ENCODE assay signal across 1 cellular context in the genomic region with DNA sequence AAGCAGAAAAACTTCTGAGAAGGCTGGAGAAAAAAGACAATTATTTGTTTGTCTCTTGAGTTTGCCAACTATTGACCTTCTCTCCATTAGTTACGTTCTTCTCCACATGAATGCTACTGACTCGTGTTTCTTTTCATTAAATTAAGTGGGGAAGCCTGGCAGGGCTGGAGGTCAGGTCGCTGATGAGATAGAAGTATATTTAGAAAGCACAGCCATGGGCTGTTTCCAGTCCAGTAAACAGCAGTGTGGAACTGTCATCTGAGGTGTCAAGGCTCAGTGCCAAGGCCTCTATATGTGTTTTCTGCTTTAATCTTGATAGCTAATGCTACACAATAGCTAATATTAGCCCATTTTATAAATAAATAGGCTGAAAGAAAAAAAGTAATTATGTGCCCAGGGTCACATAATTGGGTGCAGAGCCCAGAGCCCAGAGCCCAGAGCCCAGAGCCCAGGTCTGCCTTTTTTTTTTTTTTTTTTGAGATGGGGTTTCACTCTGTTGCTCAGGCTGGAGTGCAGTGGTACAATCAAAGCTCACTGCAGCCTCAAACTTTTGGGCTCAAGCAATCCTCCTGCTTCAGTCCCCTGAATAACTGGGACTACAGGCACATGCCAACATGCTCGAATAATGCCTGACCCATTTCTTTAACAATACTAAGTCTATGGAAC.
TF ChIP-seq lines count a peak whose summit lies in the region.

No MANE protein-coding gene starts in this region.

TF ChIP-seq in HepG2, 621 proteins besides CTCF, POLR2A, EP300 and RAD21:
- TF ChIP-seq, protein P1, sequence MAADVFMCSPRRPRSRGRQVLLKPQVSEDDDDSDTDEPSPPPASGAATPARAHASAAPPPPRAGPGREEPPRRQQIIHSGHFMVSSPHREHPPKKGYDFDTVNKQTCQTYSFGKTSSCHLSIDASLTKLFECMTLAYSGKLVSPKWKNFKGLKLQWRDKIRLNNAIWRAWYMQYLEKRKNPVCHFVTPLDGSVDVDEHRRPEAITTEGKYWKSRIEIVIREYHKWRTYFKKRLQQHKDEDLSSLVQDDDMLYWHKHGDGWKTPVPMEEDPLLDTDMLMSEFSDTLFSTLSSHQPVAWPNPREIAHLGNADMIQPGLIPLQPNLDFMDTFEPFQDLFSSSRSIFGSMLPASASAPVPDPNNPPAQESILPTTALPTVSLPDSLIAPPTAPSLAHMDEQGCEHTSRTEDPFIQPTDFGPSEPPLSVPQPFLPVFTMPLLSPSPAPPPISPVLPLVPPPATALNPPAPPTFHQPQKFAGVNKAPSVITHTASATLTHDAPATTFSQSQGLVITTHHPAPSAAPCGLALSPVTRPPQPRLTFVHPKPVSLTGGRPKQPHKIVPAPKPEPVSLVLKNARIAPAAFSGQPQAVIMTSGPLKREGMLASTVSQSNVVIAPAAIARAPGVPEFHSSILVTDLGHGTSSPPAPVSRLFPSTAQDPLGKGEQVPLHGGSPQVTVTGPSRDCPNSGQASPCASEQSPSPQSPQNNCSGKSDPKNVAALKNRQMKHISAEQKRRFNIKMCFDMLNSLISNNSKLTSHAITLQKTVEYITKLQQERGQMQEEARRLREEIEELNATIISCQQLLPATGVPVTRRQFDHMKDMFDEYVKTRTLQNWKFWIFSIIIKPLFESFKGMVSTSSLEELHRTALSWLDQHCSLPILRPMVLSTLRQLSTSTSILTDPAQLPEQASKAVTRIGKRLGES (CRISPR knock-in tag; IDR thresholded peaks at IDR 0.05; ENCODE audit: borderline replicate concordance), result no peak
- TF ChIP-seq ZNF83 (CRISPR knock-in tag; IDR thresholded peaks at IDR 0.05; ENCODE audit: borderline replicate concordance) (no peak), ZNF33A (CRISPR knock-in tag; IDR thresholded peaks at IDR 0.05; ENCODE audit: borderline replicate concordance) (no peak), HES4 (CRISPR knock-in tag; IDR thresholded peaks at IDR 0.05; ENCODE audit: borderline replicate concordance) (no peak), FOXK1 (CRISPR knock-in tag; IDR thresholded peaks at IDR 0.05; ENCODE audit: borderline replicate concordance, low read depth) (no peak), FOXO1 (CRISPR knock-in tag; IDR thresholded peaks at IDR 0.05) (no peak)
- TF ChIP-seq, protein P2, sequence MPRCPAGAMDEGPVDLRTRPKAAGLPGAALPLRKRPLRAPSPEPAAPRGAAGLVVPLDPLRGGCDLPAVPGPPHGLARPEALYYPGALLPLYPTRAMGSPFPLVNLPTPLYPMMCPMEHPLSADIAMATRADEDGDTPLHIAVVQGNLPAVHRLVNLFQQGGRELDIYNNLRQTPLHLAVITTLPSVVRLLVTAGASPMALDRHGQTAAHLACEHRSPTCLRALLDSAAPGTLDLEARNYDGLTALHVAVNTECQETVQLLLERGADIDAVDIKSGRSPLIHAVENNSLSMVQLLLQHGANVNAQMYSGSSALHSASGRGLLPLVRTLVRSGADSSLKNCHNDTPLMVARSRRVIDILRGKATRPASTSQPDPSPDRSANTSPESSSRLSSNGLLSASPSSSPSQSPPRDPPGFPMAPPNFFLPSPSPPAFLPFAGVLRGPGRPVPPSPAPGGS (CRISPR knock-in tag; IDR thresholded peaks at IDR 0.05), result no peak
- TF ChIP-seq, protein P3, sequence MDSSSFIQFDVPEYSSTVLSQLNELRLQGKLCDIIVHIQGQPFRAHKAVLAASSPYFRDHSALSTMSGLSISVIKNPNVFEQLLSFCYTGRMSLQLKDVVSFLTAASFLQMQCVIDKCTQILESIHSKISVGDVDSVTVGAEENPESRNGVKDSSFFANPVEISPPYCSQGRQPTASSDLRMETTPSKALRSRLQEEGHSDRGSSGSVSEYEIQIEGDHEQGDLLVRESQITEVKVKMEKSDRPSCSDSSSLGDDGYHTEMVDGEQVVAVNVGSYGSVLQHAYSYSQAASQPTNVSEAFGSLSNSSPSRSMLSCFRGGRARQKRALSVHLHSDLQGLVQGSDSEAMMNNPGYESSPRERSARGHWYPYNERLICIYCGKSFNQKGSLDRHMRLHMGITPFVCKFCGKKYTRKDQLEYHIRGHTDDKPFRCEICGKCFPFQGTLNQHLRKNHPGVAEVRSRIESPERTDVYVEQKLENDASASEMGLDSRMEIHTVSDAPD (CRISPR knock-in tag; IDR thresholded peaks at IDR 0.05), result no peak
- TF ChIP-seq, protein P4, sequence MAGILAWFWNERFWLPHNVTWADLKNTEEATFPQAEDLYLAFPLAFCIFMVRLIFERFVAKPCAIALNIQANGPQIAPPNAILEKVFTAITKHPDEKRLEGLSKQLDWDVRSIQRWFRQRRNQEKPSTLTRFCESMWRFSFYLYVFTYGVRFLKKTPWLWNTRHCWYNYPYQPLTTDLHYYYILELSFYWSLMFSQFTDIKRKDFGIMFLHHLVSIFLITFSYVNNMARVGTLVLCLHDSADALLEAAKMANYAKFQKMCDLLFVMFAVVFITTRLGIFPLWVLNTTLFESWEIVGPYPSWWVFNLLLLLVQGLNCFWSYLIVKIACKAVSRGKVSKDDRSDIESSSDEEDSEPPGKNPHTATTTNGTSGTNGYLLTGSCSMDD (CRISPR knock-in tag; IDR thresholded peaks at IDR 0.05), result no peak
- TF ChIP-seq, protein P5, sequence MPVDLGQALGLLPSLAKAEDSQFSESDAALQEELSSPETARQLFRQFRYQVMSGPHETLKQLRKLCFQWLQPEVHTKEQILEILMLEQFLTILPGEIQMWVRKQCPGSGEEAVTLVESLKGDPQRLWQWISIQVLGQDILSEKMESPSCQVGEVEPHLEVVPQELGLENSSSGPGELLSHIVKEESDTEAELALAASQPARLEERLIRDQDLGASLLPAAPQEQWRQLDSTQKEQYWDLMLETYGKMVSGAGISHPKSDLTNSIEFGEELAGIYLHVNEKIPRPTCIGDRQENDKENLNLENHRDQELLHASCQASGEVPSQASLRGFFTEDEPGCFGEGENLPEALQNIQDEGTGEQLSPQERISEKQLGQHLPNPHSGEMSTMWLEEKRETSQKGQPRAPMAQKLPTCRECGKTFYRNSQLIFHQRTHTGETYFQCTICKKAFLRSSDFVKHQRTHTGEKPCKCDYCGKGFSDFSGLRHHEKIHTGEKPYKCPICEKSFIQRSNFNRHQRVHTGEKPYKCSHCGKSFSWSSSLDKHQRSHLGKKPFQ (CRISPR knock-in tag; IDR thresholded peaks at IDR 0.05; ENCODE audit: insufficient replicate concordance), result no peak
- TF ChIP-seq, protein P6, sequence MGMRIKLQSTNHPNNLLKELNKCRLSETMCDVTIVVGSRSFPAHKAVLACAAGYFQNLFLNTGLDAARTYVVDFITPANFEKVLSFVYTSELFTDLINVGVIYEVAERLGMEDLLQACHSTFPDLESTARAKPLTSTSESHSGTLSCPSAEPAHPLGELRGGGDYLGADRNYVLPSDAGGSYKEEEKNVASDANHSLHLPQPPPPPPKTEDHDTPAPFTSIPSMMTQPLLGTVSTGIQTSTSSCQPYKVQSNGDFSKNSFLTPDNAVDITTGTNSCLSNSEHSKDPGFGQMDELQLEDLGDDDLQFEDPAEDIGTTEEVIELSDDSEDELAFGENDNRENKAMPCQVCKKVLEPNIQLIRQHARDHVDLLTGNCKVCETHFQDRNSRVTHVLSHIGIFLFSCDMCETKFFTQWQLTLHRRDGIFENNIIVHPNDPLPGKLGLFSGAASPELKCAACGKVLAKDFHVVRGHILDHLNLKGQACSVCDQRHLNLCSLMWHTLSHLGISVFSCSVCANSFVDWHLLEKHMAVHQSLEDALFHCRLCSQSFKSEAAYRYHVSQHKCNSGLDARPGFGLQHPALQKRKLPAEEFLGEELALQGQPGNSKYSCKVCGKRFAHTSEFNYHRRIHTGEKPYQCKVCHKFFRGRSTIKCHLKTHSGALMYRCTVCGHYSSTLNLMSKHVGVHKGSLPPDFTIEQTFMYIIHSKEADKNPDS (CRISPR knock-in tag; IDR thresholded peaks at IDR 0.05), result no peak
- TF ChIP-seq, protein P7, sequence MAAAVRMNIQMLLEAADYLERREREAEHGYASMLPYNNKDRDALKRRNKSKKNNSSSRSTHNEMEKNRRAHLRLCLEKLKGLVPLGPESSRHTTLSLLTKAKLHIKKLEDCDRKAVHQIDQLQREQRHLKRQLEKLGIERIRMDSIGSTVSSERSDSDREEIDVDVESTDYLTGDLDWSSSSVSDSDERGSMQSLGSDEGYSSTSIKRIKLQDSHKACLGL (CRISPR knock-in tag; IDR thresholded peaks at IDR 0.05), result no peak
- TF ChIP-seq, protein P8, sequence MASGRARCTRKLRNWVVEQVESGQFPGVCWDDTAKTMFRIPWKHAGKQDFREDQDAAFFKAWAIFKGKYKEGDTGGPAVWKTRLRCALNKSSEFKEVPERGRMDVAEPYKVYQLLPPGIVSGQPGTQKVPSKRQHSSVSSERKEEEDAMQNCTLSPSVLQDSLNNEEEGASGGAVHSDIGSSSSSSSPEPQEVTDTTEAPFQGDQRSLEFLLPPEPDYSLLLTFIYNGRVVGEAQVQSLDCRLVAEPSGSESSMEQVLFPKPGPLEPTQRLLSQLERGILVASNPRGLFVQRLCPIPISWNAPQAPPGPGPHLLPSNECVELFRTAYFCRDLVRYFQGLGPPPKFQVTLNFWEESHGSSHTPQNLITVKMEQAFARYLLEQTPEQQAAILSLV (CRISPR knock-in tag; IDR thresholded peaks at IDR 0.05; ENCODE audit: borderline replicate concordance), result no peak
- TF ChIP-seq, protein P9, sequence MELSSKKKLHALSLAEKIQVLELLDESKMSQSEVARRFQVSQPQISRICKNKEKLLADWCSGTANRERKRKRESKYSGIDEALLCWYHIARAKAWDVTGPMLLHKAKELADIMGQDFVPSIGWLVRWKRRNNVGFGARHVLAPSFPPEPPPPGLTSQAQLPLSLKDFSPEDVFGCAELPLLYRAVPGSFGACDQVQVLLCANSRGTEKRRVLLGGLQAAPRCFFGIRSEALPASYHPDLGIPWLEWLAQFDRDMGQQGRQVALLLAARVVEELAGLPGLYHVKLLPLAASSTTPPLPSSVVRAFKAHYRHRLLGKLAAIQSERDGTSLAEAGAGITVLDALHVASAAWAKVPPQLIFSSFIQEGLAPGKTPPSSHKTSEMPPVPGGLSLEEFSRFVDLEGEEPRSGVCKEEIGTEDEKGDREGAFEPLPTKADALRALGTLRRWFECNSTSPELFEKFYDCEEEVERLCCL (CRISPR knock-in tag; IDR thresholded peaks at IDR 0.05; ENCODE audit: borderline replicate concordance), result no peak
TF ChIP-seq in HepG2: peak in this region for 0.
